Comparison of ENCODE assay signal across 15 cellular contexts in genomic region chr5:144712090-144712489, GRCh38.
DNase-seq lines count a peak whose midpoint lies in the region; ATAC-seq lines count a peak whose summit lies in the region.
"Had no signal": no experiment of that assay in that cellular context is flagged by ENCODE, and none has a peak within 500 bp of the region (broad histone marks: within the 10 kb centered on the region; RNA-seq: fewer than 3 reads in every experiment).

No MANE protein-coding gene starts in this region.

- DNase-seq in memory B cell (ENCODE audit: low spot score in 2 of 2) (peak in 1 of 2 donors; percentile 20), NCI-H1105 (lab: John Stamatoyannopoulos, UW) (no peak)
- DNase-seq in activated naive CD4-positive, alpha-beta T cell treated with anti-CD3 and anti-CD28 coated beads, Interleukin-2, amount 50 U/mL, for 16 hours: no peak
- no peak for DNase-seq in activated CD8-positive, alpha-beta memory T cell treated with anti-CD3 and anti-CD28 coated beads, Interleukin-2, amount 10 ng/mL, durations not matched to agents 7 days and 5 days
- DNase-seq: brain microvascular endothelial cell; HFFc6; hypothalamus; mesendoderm; stimulated activated CD4-positive, alpha-beta T cell treated with anti-CD3 and anti-CD28 coated beads, Interleukin-2, amount 100 ng/mL, for 48 hours; stimulated activated naive CD8-positive, alpha-beta T cell treated with anti-CD3 and anti-CD28 coated beads, Interleukin-15, amount 100 ng/mL, for 72 hours had no signal

- peaks cover 3% of the 10 kb centered on the region for H3K9me3 Mint-ChIP-seq in memory B cell
- H3K9me3 Mint-ChIP-seq in activated CD8-positive, alpha-beta memory T cell treated with anti-CD3 and anti-CD28 coated beads, Interleukin-2, amount 10 ng/mL, durations not matched to agents 7 days and 5 days (ENCODE audit: low read depth): peaks cover 8% of the 10 kb centered on the region
- H3K9me3 Mint-ChIP-seq: HFFc6 had no signal

- H3K36me3 Mint-ChIP-seq in memory B cell: peaks cover 3% of the 10 kb centered on the region
- no peaks in the 10 kb centered on the region for H3K36me3 Mint-ChIP-seq in activated CD8-positive, alpha-beta memory T cell treated with anti-CD3 and anti-CD28 coated beads, Interleukin-2, amount 10 ng/mL, durations not matched to agents 7 days and 5 days

- no peaks in the 10 kb centered on the region for H3K27me3 Mint-ChIP-seq in memory B cell
- no peaks in the 10 kb centered on the region for H3K27me3 Mint-ChIP-seq in activated CD8-positive, alpha-beta memory T cell treated with anti-CD3 and anti-CD28 coated beads, Interleukin-2, amount 10 ng/mL, durations not matched to agents 7 days and 5 days
- H3K27me3 Mint-ChIP-seq: stimulated activated naive CD8-positive, alpha-beta T cell treated with anti-CD3 and anti-CD28 coated beads, Interleukin-15, amount 100 ng/mL, for 72 hours had no signal

- peaks cover 26% of the 10 kb centered on the region for H3K4me1 Mint-ChIP-seq in memory B cell
- no peaks in the 10 kb centered on the region for H3K4me1 Mint-ChIP-seq in activated CD8-positive, alpha-beta memory T cell treated with anti-CD3 and anti-CD28 coated beads, Interleukin-2, amount 10 ng/mL, durations not matched to agents 7 days and 5 days
- H3K4me1 Mint-ChIP-seq: stimulated activated naive CD8-positive, alpha-beta T cell treated with anti-CD3 and anti-CD28 coated beads, Interleukin-15, amount 100 ng/mL, for 72 hours had no signal

- no peak overlapping the region for H3K27ac Mint-ChIP-seq in memory B cell
- H3K27ac Mint-ChIP-seq in activated CD8-positive, alpha-beta memory T cell treated with anti-CD3 and anti-CD28 coated beads, Interleukin-2, amount 10 ng/mL, durations not matched to agents 7 days and 5 days: no peak overlapping the region
- H3K27ac Mint-ChIP-seq: HFFc6; stimulated activated naive CD8-positive, alpha-beta T cell treated with anti-CD3 and anti-CD28 coated beads, Interleukin-15, amount 100 ng/mL, for 72 hours had no signal

- CTCF ChIA-PET in activated CD8-positive, alpha-beta memory T cell treated with anti-CD3 and anti-CD28 coated beads, Interleukin-2, amount 10 ng/mL, durations not matched to agents 7 days and 5 days (lab: Charles Lee): no interaction called here

- H3K4me3 Mint-ChIP-seq in memory B cell: peak overlapping the region; percentile 49
- no peak overlapping the region for H3K4me3 Mint-ChIP-seq in activated CD8-positive, alpha-beta memory T cell treated with anti-CD3 and anti-CD28 coated beads, Interleukin-2, amount 10 ng/mL, durations not matched to agents 7 days and 5 days
- H3K4me3 Mint-ChIP-seq: HFFc6; stimulated activated naive CD8-positive, alpha-beta T cell treated with anti-CD3 and anti-CD28 coated beads, Interleukin-15, amount 100 ng/mL, for 72 hours had no signal

- ATAC-seq in GM18907 (IDR thresholded peaks at IDR 0.05; ENCODE audit: unreplicated experiment) (peak; percentile 98), GM21825 (IDR thresholded peaks at IDR 0.05; ENCODE audit: unreplicated experiment) (peak; percentile 90), HG03460 (IDR thresholded peaks at IDR 0.05; ENCODE audit: unreplicated experiment) (peak; percentile 92), memory B cell (ENCODE audit: low read depth) (peak; percentile 92), HG02610 (IDR thresholded peaks at IDR 0.05; ENCODE audit: unreplicated experiment) (no peak)
- ATAC-seq in activated CD8-positive, alpha-beta memory T cell treated with anti-CD3 and anti-CD28 coated beads, Interleukin-2, amount 10 ng/mL, durations not matched to agents 7 days and 5 days: no peak
- ATAC-seq: activated CD4-positive, CD25-positive, alpha-beta regulatory T cell treated with anti-CD3 and anti-CD28 coated beads, Interleukin-2, amount 50 U/mL, for 24 hours; stimulated activated naive CD8-positive, alpha-beta T cell treated with anti-CD3 and anti-CD28 coated beads, Interleukin-15, amount 100 ng/mL, for 72 hours had no signal

Comparison
In these comparisons a context has a peak if more than half of its experiments do, and no peak if none do; other contexts are left out.
1. ATAC-seq: peak in GM18907 (single experiment), GM21825 (single experiment), HG03460 (single experiment) and memory B cell (single experiment); none in HG02610 (single experiment) and activated CD8-positive, alpha-beta memory T cell treated with anti-CD3 and anti-CD28 coated beads, Interleukin-2, amount 10 ng/mL, durations not matched to agents 7 days and 5 days (single experiment).